ENCODE assay signal across 7 cellular contexts in the genomic region with DNA sequence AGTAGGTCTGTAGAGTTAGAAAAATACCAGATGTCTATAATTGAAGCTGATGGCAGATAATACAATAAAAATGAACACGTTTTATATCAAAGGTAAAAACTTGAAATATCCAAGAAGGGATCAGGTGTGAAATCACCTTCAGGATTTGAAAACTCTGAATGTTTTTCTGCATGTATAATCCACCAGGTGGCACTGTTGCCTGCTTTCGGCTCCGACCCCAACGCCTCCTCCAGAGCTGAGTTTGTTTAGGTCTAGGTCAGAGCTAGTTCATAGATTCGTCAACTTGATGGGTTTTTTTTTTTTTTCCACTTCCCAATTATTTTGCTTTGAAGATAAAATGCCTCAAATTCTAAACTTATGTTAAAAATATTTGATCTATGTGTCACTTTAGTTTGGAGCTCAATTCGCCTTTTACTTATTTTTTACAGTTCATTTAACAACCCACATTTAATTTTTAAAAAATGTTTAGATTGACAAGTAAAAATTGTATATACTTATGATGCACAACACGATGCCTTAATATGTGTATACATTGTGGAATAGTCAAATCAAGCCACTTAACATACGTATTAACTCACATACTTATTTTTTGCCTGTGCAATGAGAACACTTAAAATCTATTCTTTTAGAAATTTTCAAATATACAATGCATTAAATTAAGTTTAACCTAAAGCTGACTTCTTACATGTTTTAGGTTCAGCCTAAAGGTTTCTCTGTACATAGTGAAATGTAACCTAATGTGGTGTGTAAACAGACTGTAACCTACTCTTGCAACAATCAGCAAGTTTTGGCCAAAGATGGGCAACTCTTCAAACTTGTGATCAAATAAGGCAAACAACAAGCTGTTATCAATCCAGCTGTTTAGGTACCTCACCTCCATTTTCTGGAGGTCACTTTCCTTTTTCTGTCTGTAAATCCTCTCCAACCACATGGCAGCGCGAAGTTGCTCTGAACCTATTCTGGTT. TPM values are rescaled to one million over a fixed set of nuclear protein-coding genes. Genes with fewer than 3 reads are reported as not detected.
DNase-seq lines count a peak whose midpoint lies in the region; TF ChIP-seq lines count a peak whose summit lies in the region.

No MANE protein-coding gene starts in this region.

- H3K36me3 ChIP-seq in osteoblast (ENCODE audit: insufficient read depth, low read length) (no peaks in the 10 kb centered on the region), thyroid gland (no peaks in the 10 kb centered on the region)

- H3K4me1 ChIP-seq in osteoblast (ENCODE audit: insufficient read depth, low read length) (no peaks in the 10 kb centered on the region), thyroid gland (no peaks in the 10 kb centered on the region)

- no peak overlapping the region for H3K4me3 Mint-ChIP-seq in activated T-helper 2 cell treated with anti-CD3 and anti-CD28 coated beads, Interferon-gamma antibody, Interleukin-2, Interleukin-4, amounts not matched to agents 10 μg/mL and 5 μg/mL and 100 μg/mL, durations not matched to agents 14 hours and 24 hours and 36 hours (ENCODE audit: low read depth)

- peaks cover 3% of the 10 kb centered on the region for H3K27me3 ChIP-seq in osteoblast (ENCODE audit: insufficient read depth, low read length)
- H3K27me3 ChIP-seq in thyroid gland, result no peaks in the 10 kb centered on the region

- H3K9me3 ChIP-seq in osteoblast (ENCODE audit: low read depth, low read length) (no peaks in the 10 kb centered on the region), thyroid gland (no peaks in the 10 kb centered on the region)

- H3K36me3 Mint-ChIP-seq in activated T-helper 2 cell treated with anti-CD3 and anti-CD28 coated beads, Interferon-gamma antibody, Interleukin-2, Interleukin-4, amounts not matched to agents 10 μg/mL and 5 μg/mL and 100 μg/mL, durations not matched to agents 14 hours and 24 hours and 36 hours (ENCODE audit: low read depth), result no peaks in the 10 kb centered on the region

- TF ChIP-seq POLR2A in thyroid gland (IDR thresholded peaks at IDR 0.05), result no peak

- DNase-seq in HuH-7 (ENCODE audit: low spot score) (peak; percentile 26), RKO (ENCODE audit: low spot score) (peak; percentile 63), fibroblast of the conjunctiva (ENCODE audit: low read depth) (peak; percentile 26), osteoblast (ENCODE audit: insufficient read length, low spot score, missing footprints) (peak; percentile 32), thyroid gland (peak; percentile 64 to 70)
- DNase-seq in activated T-helper 2 cell treated with anti-CD3 and anti-CD28 coated beads, Interferon-gamma antibody, Interleukin-2, Interleukin-4, amounts not matched to agents 10 μg/mL and 5 μg/mL and 100 μg/mL, durations not matched to agents 14 hours and 24 hours and 36 hours (ENCODE audit: low spot score), result peak; percentile 24

- peaks cover 32% of the 10 kb centered on the region for H3K27me3 Mint-ChIP-seq in activated T-helper 2 cell treated with anti-CD3 and anti-CD28 coated beads, Interferon-gamma antibody, Interleukin-2, Interleukin-4, amounts not matched to agents 10 μg/mL and 5 μg/mL and 100 μg/mL, durations not matched to agents 14 hours and 24 hours and 36 hours (ENCODE audit: low read depth)

- intact Hi-C loops in activated T-helper 2 cell treated with anti-CD3 and anti-CD28 coated beads, Interferon-gamma antibody, Interleukin-2, Interleukin-4, amounts not matched to agents 10 μg/mL and 5 μg/mL and 100 μg/mL, durations not matched to agents 14 hours and 24 hours and 36 hours (cut with micrococcal nuclease), result loop anchor here (1.0 to 10.0 kb wide), 4 partner anchors 38 to 404 kb away; partner anchors contain the start of genes ENPP4 and RCAN2
- intact Hi-C loops in thyroid gland (cut with DNase I), result loop anchor here (10.0 kb wide), 2 partner anchors 124 to 534 kb away; no protein-coding TSS in a partner anchor

- no peak overlapping the region for H3K27ac Mint-ChIP-seq in activated T-helper 2 cell treated with anti-CD3 and anti-CD28 coated beads, Interferon-gamma antibody, Interleukin-2, Interleukin-4, amounts not matched to agents 10 μg/mL and 5 μg/mL and 100 μg/mL, durations not matched to agents 14 hours and 24 hours and 36 hours

- 40 to 41% methylated on average over 10 of the region's 10 CpGs for WGBS in thyroid gland, 2 donors

- no peak overlapping the region for H3K27ac ChIP-seq in osteoblast (ENCODE audit: low read depth, low read length)
- no peak overlapping the region for H3K27ac ChIP-seq in thyroid gland

- H3K79me2 ChIP-seq in osteoblast (ENCODE audit: insufficient read depth, low read length), result no peaks in the 10 kb centered on the region

- peaks cover 7% of the 10 kb centered on the region for H3K9me3 Mint-ChIP-seq in activated T-helper 2 cell treated with anti-CD3 and anti-CD28 coated beads, Interferon-gamma antibody, Interleukin-2, Interleukin-4, amounts not matched to agents 10 μg/mL and 5 μg/mL and 100 μg/mL, durations not matched to agents 14 hours and 24 hours and 36 hours

- no peak overlapping the region for H3K4me2 ChIP-seq in osteoblast (ENCODE audit: insufficient read depth, low read length)

- TF ChIP-seq CTCF in GM12874 (IDR thresholded peaks at IDR 0.05; ENCODE audit: insufficient read depth, low read depth, low read length) (peak; percentile 56), osteoblast (IDR thresholded peaks at IDR 0.05; ENCODE audit: extremely low read depth, low read depth, low read length) (peak; percentile 81), thyroid gland (IDR thresholded peaks at IDR 0.05) (peak; percentile 56 to 89 (median 69))

- no peak overlapping the region for H2AFZ ChIP-seq in osteoblast (ENCODE audit: low read length)

- H4K20me1 ChIP-seq in osteoblast (ENCODE audit: insufficient read depth, low read length), result no peaks in the 10 kb centered on the region

- peaks cover 1% of the 10 kb centered on the region for H3K4me1 Mint-ChIP-seq in activated T-helper 2 cell treated with anti-CD3 and anti-CD28 coated beads, Interferon-gamma antibody, Interleukin-2, Interleukin-4, amounts not matched to agents 10 μg/mL and 5 μg/mL and 100 μg/mL, durations not matched to agents 14 hours and 24 hours and 36 hours (ENCODE audit: low read depth)

- H3K4me3 ChIP-seq in osteoblast (ENCODE audit: insufficient read depth, low read length) (no peak overlapping the region), thyroid gland (replicated peaks in 1 of 3) (no peak overlapping the region)

RNA-seq across cellular contexts. Expression of gene ENPP4, which starts 39.4 kb away (rescaled TPM):
- 5.4 TPM in 2 replicates for total RNA-seq in activated T-helper 2 cell treated with anti-CD3 and anti-CD28 coated beads, Interferon-gamma antibody, Interleukin-2, Interleukin-4, amounts not matched to agents 10 μg/mL and 5 μg/mL and 100 μg/mL, durations not matched to agents 14 hours and 24 hours and 36 hours
- total RNA-seq in osteoblast (6.5 and 10.0 TPM in 2 replicates), thyroid gland (10 to 100 TPM; 16.2 to 26.3 (median 20.5) TPM)
